ENCODE assay signal across 8 cellular contexts in the genomic region with DNA sequence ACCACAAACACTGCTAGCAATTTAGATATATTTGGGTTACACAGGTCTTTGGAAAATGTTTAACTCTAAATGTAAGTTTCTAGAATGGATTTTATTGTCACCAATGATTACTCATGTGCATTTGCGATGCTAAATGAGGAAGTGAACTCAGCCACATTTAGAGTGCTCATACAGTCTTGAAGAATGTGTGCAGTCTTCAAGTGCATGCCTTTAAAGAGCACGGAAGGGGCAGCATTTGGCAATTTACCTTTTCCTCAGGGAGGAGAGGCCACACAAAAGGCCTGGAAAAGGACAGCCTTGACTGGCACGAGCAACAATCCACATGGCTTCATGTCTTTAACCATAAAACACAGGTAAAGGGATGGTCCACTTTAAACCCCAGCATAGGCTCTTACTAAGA.
DNase-seq lines count a peak whose midpoint lies in the region; ATAC-seq, FAIRE-seq and TF ChIP-seq lines count a peak whose summit lies in the region.

No MANE protein-coding gene starts in this region.

- peaks cover 18% of the 10 kb centered on the region for H3K4me1 ChIP-seq in keratinocyte (ENCODE audit: control insufficient read depth, extremely low read depth, insufficient read depth, low read length)
- peaks cover 14% of the 10 kb centered on the region for H3K4me1 ChIP-seq in left ventricle myocardium inferior

- H3K9ac ChIP-seq in keratinocyte (ENCODE audit: control insufficient read depth, extremely low read depth, insufficient read depth, low read length) = no peak overlapping the region

- H3K4me3 ChIP-seq in keratinocyte (ENCODE audit: control insufficient read depth in 2 of 3, extremely low read depth in 1 of 3, insufficient read depth in 2 of 3, low read depth in 1 of 3, low read length in 3 of 3) (no peak overlapping the region), left ventricle myocardium inferior (no peak overlapping the region)

- no peak overlapping the region for H3K4me2 ChIP-seq in keratinocyte (ENCODE audit: control insufficient read depth, extremely low read depth, insufficient read depth, low read depth, low read length)

- no peaks in the 10 kb centered on the region for H3K9me3 ChIP-seq in keratinocyte (ENCODE audit: control insufficient read depth, low read depth, low read length)
- no peaks in the 10 kb centered on the region for H3K9me3 ChIP-seq in left ventricle myocardium inferior (replicated peaks)

- ATAC-seq in GM18868 (IDR thresholded peaks at IDR 0.05; ENCODE audit: unreplicated experiment) = peak; percentile 76
- peak; percentile 84 for ATAC-seq in HG02759 (IDR thresholded peaks at IDR 0.05; ENCODE audit: unreplicated experiment)

- dilution Hi-C loops in keratinocyte (cut with MboI; ENCODE audit: extremely low pct_ligation_motif_present, low sequenced_read_pairs) = no loop called here

- H3K27ac ChIP-seq in keratinocyte (ENCODE audit: control insufficient read depth, insufficient read depth, low read length) = no peak overlapping the region
- no peak overlapping the region for H3K27ac ChIP-seq in left ventricle myocardium inferior (replicated peaks)

- H3K36me3 ChIP-seq in keratinocyte (ENCODE audit: control insufficient read depth in 2 of 2, extremely low read depth in 1 of 2, insufficient read depth in 2 of 2, low read length in 2 of 2) (no peaks in the 10 kb centered on the region), left ventricle myocardium inferior (peaks cover 41% of the 10 kb centered on the region)

- H3K27me3 ChIP-seq in keratinocyte (ENCODE audit: control insufficient read depth, extremely low read depth, insufficient read depth, low read length) = no peaks in the 10 kb centered on the region
- H3K27me3 ChIP-seq in left ventricle myocardium inferior (ENCODE audit: low read depth) = no peaks in the 10 kb centered on the region

- no peaks in the 10 kb centered on the region for H3K9me1 ChIP-seq in keratinocyte (ENCODE audit: control insufficient read depth, extremely low read depth, insufficient read depth, low read length)

- H4K20me1 ChIP-seq in keratinocyte (ENCODE audit: control insufficient read depth, extremely low read depth, insufficient read depth, low read length) = no peaks in the 10 kb centered on the region

- H3K79me2 ChIP-seq in keratinocyte (ENCODE audit: control insufficient read depth, insufficient read depth, low read length) = no peaks in the 10 kb centered on the region

- no peak for FAIRE-seq in keratinocyte (lab: Jason Lieb, UNC)

- peak; percentile 84 for DNase-seq in NOMO-1 treated with DMSO at 0.1 percent for 48 hours (lab: John Stamatoyannopoulos, UW; ENCODE audit: unreplicated experiment)
- DNase-seq in keratinocyte (ENCODE audit: low read depth, low spot score) = no peak
- DNase-seq in stimulated activated naive CD4-positive, alpha-beta T cell treated with Interleukin-2 at 50 U/mL for 16 hours (lab: John Stamatoyannopoulos, UW) = no peak
- DNase-seq in NCI-H2029 treated with DMSO at 0.1 percent for 48 hours (lab: John Stamatoyannopoulos, UW) = no peak
- DNase-seq in left ventricle myocardium inferior = no peak
- no peak for DNase-seq in amniotic stem cell (lab: John Stamatoyannopoulos, UW)

- intact Hi-C loops in left ventricle myocardium inferior (cut with micrococcal nuclease) = no loop called here

- TF ChIP-seq CTCF in keratinocyte (optimal IDR thresholded peaks at IDR 0.05 in 1 of 3, IDR thresholded peaks at IDR 0.05 in 1 of 3, conservative IDR thresholded peaks at IDR 0.05 in 1 of 3; ENCODE audit: extremely low read depth in 1 of 3, insufficient read depth in 2 of 3, low read length in 3 of 3) (no peak), left ventricle myocardium inferior (IDR thresholded peaks at IDR 0.05; ENCODE audit: borderline replicate concordance) (no peak)

- peak overlapping the region; percentile 11 for H2AFZ ChIP-seq in keratinocyte (ENCODE audit: control insufficient read depth, low read length)
